In genomic region chr10:64113375-64113774, GRCh38 we compare ENCODE assay signal across 1 cellular context.
TF ChIP-seq lines count a peak whose summit lies in the region.

No MANE protein-coding gene starts in this region.

TF ChIP-seq in GM23338, 12 proteins besides CTCF, POLR2A, EP300 and RAD21 (continued from another document):
- TF ChIP-seq, protein P1, sequence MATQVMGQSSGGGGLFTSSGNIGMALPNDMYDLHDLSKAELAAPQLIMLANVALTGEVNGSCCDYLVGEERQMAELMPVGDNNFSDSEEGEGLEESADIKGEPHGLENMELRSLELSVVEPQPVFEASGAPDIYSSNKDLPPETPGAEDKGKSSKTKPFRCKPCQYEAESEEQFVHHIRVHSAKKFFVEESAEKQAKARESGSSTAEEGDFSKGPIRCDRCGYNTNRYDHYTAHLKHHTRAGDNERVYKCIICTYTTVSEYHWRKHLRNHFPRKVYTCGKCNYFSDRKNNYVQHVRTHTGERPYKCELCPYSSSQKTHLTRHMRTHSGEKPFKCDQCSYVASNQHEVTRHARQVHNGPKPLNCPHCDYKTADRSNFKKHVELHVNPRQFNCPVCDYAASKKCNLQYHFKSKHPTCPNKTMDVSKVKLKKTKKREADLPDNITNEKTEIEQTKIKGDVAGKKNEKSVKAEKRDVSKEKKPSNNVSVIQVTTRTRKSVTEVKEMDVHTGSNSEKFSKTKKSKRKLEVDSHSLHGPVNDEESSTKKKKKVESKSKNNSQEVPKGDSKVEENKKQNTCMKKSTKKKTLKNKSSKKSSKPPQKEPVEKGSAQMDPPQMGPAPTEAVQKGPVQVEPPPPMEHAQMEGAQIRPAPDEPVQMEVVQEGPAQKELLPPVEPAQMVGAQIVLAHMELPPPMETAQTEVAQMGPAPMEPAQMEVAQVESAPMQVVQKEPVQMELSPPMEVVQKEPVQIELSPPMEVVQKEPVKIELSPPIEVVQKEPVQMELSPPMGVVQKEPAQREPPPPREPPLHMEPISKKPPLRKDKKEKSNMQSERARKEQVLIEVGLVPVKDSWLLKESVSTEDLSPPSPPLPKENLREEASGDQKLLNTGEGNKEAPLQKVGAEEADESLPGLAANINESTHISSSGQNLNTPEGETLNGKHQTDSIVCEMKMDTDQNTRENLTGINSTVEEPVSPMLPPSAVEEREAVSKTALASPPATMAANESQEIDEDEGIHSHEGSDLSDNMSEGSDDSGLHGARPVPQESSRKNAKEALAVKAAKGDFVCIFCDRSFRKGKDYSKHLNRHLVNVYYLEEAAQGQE (IDR thresholded peaks at IDR 0.05; ENCODE audit: unreplicated experiment) = no peak
- TF ChIP-seq EZH2phosphoT487 (IDR thresholded peaks at IDR 0.05; ENCODE audit: unreplicated experiment) = no peak
- TF ChIP-seq CREB1 (CRISPR knock-in tag; IDR thresholded peaks at IDR 0.05; ENCODE audit: low read depth) = no peak
- TF ChIP-seq EZH2 (IDR thresholded peaks at IDR 0.05; ENCODE audit: low read depth, unreplicated experiment) = no peak
- TF ChIP-seq POLR2AphosphoS5 (IDR thresholded peaks at IDR 0.05; ENCODE audit: low read depth) = no peak
- no peak for TF ChIP-seq ETS1 (IDR thresholded peaks at IDR 0.05)
- no peak for TF ChIP-seq STAT1 (IDR thresholded peaks at IDR 0.05; ENCODE audit: unreplicated experiment)
- no peak for TF ChIP-seq NANOG (IDR thresholded peaks at IDR 0.05; ENCODE audit: borderline replicate concordance)
- no peak for TF ChIP-seq ZNF114 (CRISPR knock-in tag; IDR thresholded peaks at IDR 0.05)
- TF ChIP-seq ZNF462 (CRISPR knock-in tag; IDR thresholded peaks at IDR 0.05) = no peak
